Comparison of ENCODE assay signal across 1 cellular context in the genomic region with DNA sequence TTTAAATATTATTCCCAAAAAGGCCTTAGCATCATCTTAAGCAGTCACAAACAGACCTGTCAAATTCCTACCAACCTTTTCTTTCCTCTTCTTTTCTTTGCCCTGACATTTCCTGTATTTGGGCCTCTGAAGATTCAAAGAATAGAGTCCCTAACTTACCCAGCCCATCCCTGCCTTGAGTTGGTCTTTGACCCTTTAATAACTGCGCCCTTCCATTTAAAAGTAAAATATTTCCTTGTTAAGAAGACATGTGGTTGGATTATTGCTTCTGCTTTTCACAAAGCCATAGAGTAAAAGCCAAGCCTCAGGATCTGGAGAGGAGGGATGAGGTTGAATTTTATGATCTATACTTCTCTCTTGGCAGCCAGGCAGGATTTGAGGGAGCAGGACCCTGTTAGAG.
TF ChIP-seq lines count a peak whose summit lies in the region.

No MANE protein-coding gene starts in this region.

TF ChIP-seq in GM23338, 12 proteins besides CTCF, POLR2A, EP300 and RAD21 (continued from another document):
- TF ChIP-seq, protein P1, sequence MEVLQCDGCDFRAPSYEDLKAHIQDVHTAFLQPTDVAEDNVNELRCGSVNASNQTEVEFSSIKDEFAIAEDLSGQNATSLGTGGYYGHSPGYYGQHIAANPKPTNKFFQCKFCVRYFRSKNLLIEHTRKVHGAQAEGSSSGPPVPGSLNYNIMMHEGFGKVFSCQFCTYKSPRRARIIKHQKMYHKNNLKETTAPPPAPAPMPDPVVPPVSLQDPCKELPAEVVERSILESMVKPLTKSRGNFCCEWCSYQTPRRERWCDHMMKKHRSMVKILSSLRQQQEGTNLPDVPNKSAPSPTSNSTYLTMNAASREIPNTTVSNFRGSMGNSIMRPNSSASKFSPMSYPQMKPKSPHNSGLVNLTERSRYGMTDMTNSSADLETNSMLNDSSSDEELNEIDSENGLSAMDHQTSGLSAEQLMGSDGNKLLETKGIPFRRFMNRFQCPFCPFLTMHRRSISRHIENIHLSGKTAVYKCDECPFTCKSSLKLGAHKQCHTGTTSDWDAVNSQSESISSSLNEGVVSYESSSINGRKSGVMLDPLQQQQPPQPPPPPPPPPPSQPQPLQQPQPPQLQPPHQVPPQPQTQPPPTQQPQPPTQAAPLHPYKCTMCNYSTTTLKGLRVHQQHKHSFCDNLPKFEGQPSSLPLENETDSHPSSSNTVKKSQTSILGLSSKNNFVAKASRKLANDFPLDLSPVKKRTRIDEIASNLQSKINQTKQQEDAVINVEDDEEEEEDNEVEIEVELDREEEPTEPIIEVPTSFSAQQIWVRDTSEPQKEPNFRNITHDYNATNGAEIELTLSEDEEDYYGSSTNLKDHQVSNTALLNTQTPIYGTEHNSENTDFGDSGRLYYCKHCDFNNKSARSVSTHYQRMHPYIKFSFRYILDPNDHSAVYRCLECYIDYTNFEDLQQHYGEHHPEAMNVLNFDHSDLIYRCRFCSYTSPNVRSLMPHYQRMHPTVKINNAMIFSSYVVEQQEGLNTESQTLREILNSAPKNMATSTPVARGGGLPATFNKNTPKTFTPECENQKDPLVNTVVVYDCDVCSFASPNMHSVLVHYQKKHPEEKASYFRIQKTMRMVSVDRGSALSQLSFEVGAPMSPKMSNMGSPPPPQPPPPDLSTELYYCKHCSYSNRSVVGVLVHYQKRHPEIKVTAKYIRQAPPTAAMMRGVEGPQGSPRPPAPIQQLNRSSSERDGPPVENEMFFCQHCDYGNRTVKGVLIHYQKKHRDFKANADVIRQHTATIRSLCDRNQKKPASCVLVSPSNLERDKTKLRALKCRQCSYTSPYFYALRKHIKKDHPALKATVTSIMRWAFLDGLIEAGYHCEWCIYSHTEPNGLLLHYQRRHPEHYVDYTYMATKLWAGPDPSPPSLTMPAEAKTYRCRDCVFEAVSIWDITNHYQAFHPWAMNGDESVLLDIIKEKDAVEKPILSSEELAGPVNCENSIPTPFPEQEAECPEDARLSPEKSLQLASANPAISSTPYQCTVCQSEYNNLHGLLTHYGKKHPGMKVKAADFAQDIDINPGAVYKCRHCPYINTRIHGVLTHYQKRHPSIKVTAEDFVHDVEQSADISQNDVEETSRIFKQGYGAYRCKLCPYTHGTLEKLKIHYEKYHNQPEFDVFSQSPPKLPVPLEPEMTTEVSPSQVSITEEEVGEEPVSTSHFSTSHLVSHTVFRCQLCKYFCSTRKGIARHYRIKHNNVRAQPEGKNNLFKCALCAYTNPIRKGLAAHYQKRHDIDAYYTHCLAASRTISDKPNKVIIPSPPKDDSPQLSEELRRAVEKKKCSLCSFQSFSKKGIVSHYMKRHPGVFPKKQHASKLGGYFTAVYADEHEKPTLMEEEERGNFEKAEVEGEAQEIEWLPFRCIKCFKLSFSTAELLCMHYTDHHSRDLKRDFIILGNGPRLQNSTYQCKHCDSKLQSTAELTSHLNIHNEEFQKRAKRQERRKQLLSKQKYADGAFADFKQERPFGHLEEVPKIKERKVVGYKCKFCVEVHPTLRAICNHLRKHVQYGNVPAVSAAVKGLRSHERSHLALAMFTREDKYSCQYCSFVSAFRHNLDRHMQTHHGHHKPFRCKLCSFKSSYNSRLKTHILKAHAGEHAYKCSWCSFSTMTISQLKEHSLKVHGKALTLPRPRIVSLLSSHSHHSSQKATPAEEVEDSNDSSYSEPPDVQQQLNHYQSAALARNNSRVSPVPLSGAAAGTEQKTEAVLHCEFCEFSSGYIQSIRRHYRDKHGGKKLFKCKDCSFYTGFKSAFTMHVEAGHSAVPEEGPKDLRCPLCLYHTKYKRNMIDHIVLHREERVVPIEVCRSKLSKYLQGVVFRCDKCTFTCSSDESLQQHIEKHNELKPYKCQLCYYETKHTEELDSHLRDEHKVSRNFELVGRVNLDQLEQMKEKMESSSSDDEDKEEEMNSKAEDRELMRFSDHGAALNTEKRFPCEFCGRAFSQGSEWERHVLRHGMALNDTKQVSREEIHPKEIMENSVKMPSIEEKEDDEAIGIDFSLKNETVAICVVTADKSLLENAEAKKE (CRISPR knock-in tag; IDR thresholded peaks at IDR 0.05), result no peak
- TF ChIP-seq ZNF114 (CRISPR knock-in tag; IDR thresholded peaks at IDR 0.05), result no peak
- no peak for TF ChIP-seq JUNB (IDR thresholded peaks at IDR 0.05; ENCODE audit: unreplicated experiment)
- TF ChIP-seq, protein P2, sequence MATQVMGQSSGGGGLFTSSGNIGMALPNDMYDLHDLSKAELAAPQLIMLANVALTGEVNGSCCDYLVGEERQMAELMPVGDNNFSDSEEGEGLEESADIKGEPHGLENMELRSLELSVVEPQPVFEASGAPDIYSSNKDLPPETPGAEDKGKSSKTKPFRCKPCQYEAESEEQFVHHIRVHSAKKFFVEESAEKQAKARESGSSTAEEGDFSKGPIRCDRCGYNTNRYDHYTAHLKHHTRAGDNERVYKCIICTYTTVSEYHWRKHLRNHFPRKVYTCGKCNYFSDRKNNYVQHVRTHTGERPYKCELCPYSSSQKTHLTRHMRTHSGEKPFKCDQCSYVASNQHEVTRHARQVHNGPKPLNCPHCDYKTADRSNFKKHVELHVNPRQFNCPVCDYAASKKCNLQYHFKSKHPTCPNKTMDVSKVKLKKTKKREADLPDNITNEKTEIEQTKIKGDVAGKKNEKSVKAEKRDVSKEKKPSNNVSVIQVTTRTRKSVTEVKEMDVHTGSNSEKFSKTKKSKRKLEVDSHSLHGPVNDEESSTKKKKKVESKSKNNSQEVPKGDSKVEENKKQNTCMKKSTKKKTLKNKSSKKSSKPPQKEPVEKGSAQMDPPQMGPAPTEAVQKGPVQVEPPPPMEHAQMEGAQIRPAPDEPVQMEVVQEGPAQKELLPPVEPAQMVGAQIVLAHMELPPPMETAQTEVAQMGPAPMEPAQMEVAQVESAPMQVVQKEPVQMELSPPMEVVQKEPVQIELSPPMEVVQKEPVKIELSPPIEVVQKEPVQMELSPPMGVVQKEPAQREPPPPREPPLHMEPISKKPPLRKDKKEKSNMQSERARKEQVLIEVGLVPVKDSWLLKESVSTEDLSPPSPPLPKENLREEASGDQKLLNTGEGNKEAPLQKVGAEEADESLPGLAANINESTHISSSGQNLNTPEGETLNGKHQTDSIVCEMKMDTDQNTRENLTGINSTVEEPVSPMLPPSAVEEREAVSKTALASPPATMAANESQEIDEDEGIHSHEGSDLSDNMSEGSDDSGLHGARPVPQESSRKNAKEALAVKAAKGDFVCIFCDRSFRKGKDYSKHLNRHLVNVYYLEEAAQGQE (IDR thresholded peaks at IDR 0.05; ENCODE audit: unreplicated experiment), result no peak
- TF ChIP-seq EZH2phosphoT487 (IDR thresholded peaks at IDR 0.05; ENCODE audit: unreplicated experiment), result no peak
- no peak for TF ChIP-seq POLR2AphosphoS5 (IDR thresholded peaks at IDR 0.05; ENCODE audit: low read depth)
- TF ChIP-seq, protein P3, sequence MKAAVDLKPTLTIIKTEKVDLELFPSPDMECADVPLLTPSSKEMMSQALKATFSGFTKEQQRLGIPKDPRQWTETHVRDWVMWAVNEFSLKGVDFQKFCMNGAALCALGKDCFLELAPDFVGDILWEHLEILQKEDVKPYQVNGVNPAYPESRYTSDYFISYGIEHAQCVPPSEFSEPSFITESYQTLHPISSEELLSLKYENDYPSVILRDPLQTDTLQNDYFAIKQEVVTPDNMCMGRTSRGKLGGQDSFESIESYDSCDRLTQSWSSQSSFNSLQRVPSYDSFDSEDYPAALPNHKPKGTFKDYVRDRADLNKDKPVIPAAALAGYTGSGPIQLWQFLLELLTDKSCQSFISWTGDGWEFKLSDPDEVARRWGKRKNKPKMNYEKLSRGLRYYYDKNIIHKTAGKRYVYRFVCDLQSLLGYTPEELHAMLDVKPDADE (IDR thresholded peaks at IDR 0.05), result no peak
- TF ChIP-seq ZNF331 (CRISPR knock-in tag; IDR thresholded peaks at IDR 0.05; ENCODE audit: low read depth), result no peak
- TF ChIP-seq NANOG (IDR thresholded peaks at IDR 0.05; ENCODE audit: borderline replicate concordance), result no peak
